Comparison of ENCODE assay signal across 1 cellular context in genomic region chr2:27014771-27015433, GRCh38.
TF ChIP-seq lines count a peak whose summit lies in the region.

No MANE protein-coding gene starts in this region.

TF ChIP-seq in H1, 55 proteins besides CTCF, POLR2A, EP300 and RAD21:
- TF ChIP-seq TAF7 (optimal IDR thresholded peaks at IDR 0.05; ENCODE audit: borderline replicate concordance, low read depth, low read length) (no peak), SUZ12 (IDR thresholded peaks at IDR 0.05; ENCODE audit: low read length) (no peak), GABPA (IDR thresholded peaks at IDR 0.05; ENCODE audit: borderline replicate concordance, insufficient read depth, low read length) (no peak), KDM5A (IDR thresholded peaks at IDR 0.05; ENCODE audit: low read length) (no peak), FOSL1 (IDR thresholded peaks at IDR 0.05; ENCODE audit: insufficient read depth, low read depth, low read length) (no peak), PHF8 (conservative IDR thresholded peaks at IDR 0.05; ENCODE audit: low read depth, low read length) (no peak)
